In genomic region chr14:75542585-75543091, GRCh38 we compare ENCODE assay signal across 8 cellular contexts. TPM values are rescaled to one million over a fixed set of nuclear protein-coding genes. Genes with fewer than 3 reads are reported as not detected.
DNase-seq lines count a peak whose midpoint lies in the region; ATAC-seq and TF ChIP-seq lines count a peak whose summit lies in the region.

No MANE protein-coding gene starts in this region.

- H3K4me3 Mint-ChIP-seq in HFFc6: no peak overlapping the region

- H3K9me3 Mint-ChIP-seq in HFFc6: no peaks in the 10 kb centered on the region

- H3K9me3 ChIP-seq in duodenal mucosa (ENCODE audit: control insufficient read depth in 1 of 2, low read length in 2 of 2) (no peaks in the 10 kb centered on the region), tibial artery (no peaks in the 10 kb centered on the region)

- H3K4me1 Mint-ChIP-seq in HFFc6 (ENCODE audit: low read depth): peaks cover 4% of the 10 kb centered on the region; the same call in 1 of the 2 replicates

- H3K27ac Mint-ChIP-seq in HFFc6: no peak overlapping the region

- H3K36me3 ChIP-seq in duodenal mucosa (ENCODE audit: control insufficient read depth in 1 of 2, insufficient read depth in 2 of 2, low read length in 2 of 2): no peaks in the 10 kb centered on the region
- no peaks in the 10 kb centered on the region for H3K36me3 ChIP-seq in tibial artery

- peak overlapping the region; percentile 36 to 51 for H3K9ac ChIP-seq in duodenal mucosa (ENCODE audit: low read depth in 1 of 2, low read length in 2 of 2)

- H3K36me3 Mint-ChIP-seq in HFFc6 (ENCODE audit: low read depth): no peaks in the 10 kb centered on the region

- H3K27me3 Mint-ChIP-seq in HFFc6 (ENCODE audit: insufficient read depth): peaks cover 22% of the 10 kb centered on the region

- TF ChIP-seq CTCF in omental fat pad (IDR thresholded peaks at IDR 0.05) (no peak), tibial artery (IDR thresholded peaks at IDR 0.05) (no peak), HFFc6 (IDR thresholded peaks at IDR 0.05) (no peak)

- H3K27ac ChIP-seq in duodenal mucosa (ENCODE audit: low read depth, low read length): peak overlapping the region; percentile 65
- peak overlapping the region in 1 of 2 donors; percentile 21 for H3K27ac ChIP-seq in tibial artery

- in situ Hi-C loops in GM18951 (cut with MboI; ENCODE audit: low sequenced_read_pairs, unreplicated experiment): no loop called here

- peak; percentile 51 for ATAC-seq in HG03342 (IDR thresholded peaks at IDR 0.05; ENCODE audit: unreplicated experiment)
- ATAC-seq in omental fat pad (ENCODE audit: low FRiP score): peak; percentile 69

- DNase-seq in activated CD4-positive, alpha-beta T cell treated with anti-CD3 and anti-CD28 coated beads for 1 hour: peak; percentile 68
- DNase-seq in omental fat pad (ENCODE audit: low spot score) (no peak), tibial artery (peak; percentile 78 to 79), cerebellar nuclear complex (lab: John Stamatoyannopoulos, UW) (no peak), HFFc6 (no peak)

- peak overlapping the region in 1 of 2 donors; percentile 32 for H3K4me3 ChIP-seq in duodenal mucosa (ENCODE audit: low read depth in 1 of 2, low read length in 2 of 2)
- no peak overlapping the region for H3K4me3 ChIP-seq in tibial artery

- intact Hi-C loops in tibial artery (cut with DNase I; ENCODE audit: low total_unique reads): no loop called here

- H3K27me3 ChIP-seq in duodenal mucosa (ENCODE audit: control insufficient read depth in 1 of 2, insufficient read depth in 2 of 2, low read length in 2 of 2): no peaks in the 10 kb centered on the region
- no peaks in the 10 kb centered on the region for H3K27me3 ChIP-seq in tibial artery

- peak; percentile 39 for TF ChIP-seq POLR2A in GM18951 (IDR thresholded peaks at IDR 0.05; ENCODE audit: extremely low read depth, insufficient read depth, insufficient read length)

- H3K4me1 ChIP-seq in duodenal mucosa (ENCODE audit: control insufficient read depth in 1 of 2, insufficient read depth in 2 of 2, low read length in 2 of 2) (peaks cover 14 to 16% of the 10 kb centered on the region in 2 donors), tibial artery (no peaks in the 10 kb centered on the region)

RNA-seq across cellular contexts. Expression of gene BATF, which starts 20.4 kb away (rescaled TPM):
- total RNA-seq in omental fat pad: 10 to 100 TPM in 3 of 4 donors, 1 to 10 TPM in 1; 8.2 to 22.8 (median 12.9) TPM
- total RNA-seq in HFFc6 (2021; fragmentation: NEBNext Ultra II Directional; extraction: Animal tissue kit (Norgen Biotek cat#: 25700)): not detected

RNA-seq across cellular contexts. Expression of gene FLVCR2, which starts 35.8 kb away (rescaled TPM):
- 10 to 100 TPM in 3 of 4 donors, 1 to 10 TPM in 1; 5.8 to 25.6 (median 11.8) TPM for total RNA-seq in omental fat pad
- 1 to 10 TPM in 4 of 6 experiments, under 1 TPM in 2; 0.27 to 3.1 (median 1.8) TPM for total RNA-seq in HFFc6 (2021; fragmentation: NEBNext Ultra II Directional; extraction: Animal tissue kit (Norgen Biotek cat#: 25700))

Comparison
In these comparisons a context has a peak if more than half of its experiments do, and no peak if none do; other contexts are left out.
1. DNase-seq: peak in activated CD4-positive, alpha-beta T cell treated with anti-CD3 and anti-CD28 coated beads for 1 hour (single experiment) and tibial artery (2 of 2); none in omental fat pad (single experiment), cerebellar nuclear complex (0 of 2) and HFFc6 (single experiment).
2. RNA of gene BATF, which starts 20.4 kb away (total RNA-seq): 8.2 to 22.8 TPM in omental fat pad; not detected in HFFc6; every median in the first group is over 4 times any median in the second.